8 cellular contexts compared by ENCODE assay signal in the genomic region with DNA sequence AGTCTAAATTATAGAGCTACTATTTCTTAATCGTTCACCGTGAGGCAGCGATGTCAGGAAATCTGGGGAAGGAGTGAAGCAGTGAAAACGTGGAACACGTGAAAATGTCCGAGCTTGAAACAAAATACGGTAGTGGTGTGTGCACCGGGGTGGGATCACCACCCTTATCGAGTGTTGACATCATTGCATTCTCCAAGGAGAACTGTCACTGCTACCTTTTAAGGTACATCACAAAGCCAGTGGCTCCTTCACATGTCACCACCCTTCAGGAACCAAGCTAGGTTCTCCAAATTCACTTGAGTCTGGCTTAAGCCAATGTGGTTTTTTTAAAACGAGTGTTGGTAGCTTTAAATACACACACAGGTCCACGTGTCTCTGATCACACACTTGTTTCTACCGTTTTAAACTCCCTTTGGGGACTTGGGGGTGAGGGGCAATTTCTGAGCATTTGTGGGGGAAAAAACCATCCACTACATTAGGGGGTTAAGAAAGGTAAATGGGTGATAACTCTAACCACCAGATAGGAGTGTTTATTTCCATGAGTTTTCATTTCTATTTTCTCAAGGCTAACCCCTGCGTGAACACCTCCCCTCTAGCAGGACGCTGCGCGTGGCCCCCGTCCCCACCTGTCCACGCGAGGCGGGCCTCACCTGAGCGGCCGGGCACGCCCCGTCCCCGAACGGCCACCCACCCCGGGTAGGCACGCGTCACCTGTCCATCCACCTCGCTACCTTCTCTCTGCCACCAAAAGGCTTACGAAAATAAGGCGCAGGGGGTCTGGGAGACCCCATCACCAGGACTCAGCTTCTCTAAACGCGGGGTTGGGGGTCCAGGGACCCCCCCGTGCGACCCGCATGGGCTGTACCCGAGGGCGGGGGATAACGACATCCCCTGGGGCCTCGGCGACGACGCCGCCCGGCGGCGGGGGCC. TPM values are rescaled to one million over a fixed set of nuclear protein-coding genes. Genes with fewer than 3 reads are reported as not detected.
A peak's percentile ranks its signal among the peaks of the same experiment; 100 is the strongest.
DNase-seq lines count a peak whose midpoint lies in the region; ATAC-seq and TF ChIP-seq lines count a peak whose summit lies in the region.

No MANE protein-coding gene starts in this region.

- H3K4me3 Mint-ChIP-seq in stimulated activated memory B cell treated with anti-CD40 and anti-IgM and Interleukin-4, amounts not matched to agents 10 μg/mL and 1 μg/mL and 100 μg/mL, for 72 hours = peak overlapping the region; percentile 81

- no peaks in the 10 kb centered on the region for H3K27me3 Mint-ChIP-seq in stimulated activated memory B cell treated with anti-CD40 and anti-IgM and Interleukin-4, amounts not matched to agents 10 μg/mL and 1 μg/mL and 100 μg/mL, for 72 hours

- H3K9me3 Mint-ChIP-seq in stimulated activated memory B cell treated with anti-CD40 and anti-IgM and Interleukin-4, amounts not matched to agents 10 μg/mL and 1 μg/mL and 100 μg/mL, for 72 hours = no peaks in the 10 kb centered on the region

- H3K36me3 ChIP-seq in H7 (replicated peaks; ENCODE audit: control insufficient read depth, insufficient read depth, low read length) = no peaks in the 10 kb centered on the region
- H3K36me3 ChIP-seq in left lung = no peaks in the 10 kb centered on the region

- peaks cover 24% of the 10 kb centered on the region for H3K36me3 Mint-ChIP-seq in stimulated activated memory B cell treated with anti-CD40 and anti-IgM and Interleukin-4, amounts not matched to agents 10 μg/mL and 1 μg/mL and 100 μg/mL, for 72 hours

- intact Hi-C loops in left lung (cut with DNase I) = no loop called here

- H3K27ac ChIP-seq in left lung = no peak overlapping the region

- H3K27ac Mint-ChIP-seq in stimulated activated memory B cell treated with anti-CD40 and anti-IgM and Interleukin-4, amounts not matched to agents 10 μg/mL and 1 μg/mL and 100 μg/mL, for 72 hours = peak overlapping the region; percentile 92

- H3K4me3 ChIP-seq in GM12875 (ENCODE audit: low read depth, low read length) = peak overlapping the region; percentile 87
- peak overlapping the region; percentile 74 for H3K4me3 ChIP-seq in H7 (ENCODE audit: insufficient read depth, low read depth, low read length)
- H3K4me3 ChIP-seq in left lung = peak overlapping the region; percentile 67 to 70

- peaks cover 0 to 11% of the 10 kb centered on the region in 2 donors for H3K4me1 ChIP-seq in left lung

- peaks cover 49% of the 10 kb centered on the region for H3K4me1 Mint-ChIP-seq in stimulated activated memory B cell treated with anti-CD40 and anti-IgM and Interleukin-4, amounts not matched to agents 10 μg/mL and 1 μg/mL and 100 μg/mL, for 72 hours

- DNase-seq in H7 (no peak), LoVo (ENCODE audit: low spot score) (peak; percentile 41), UCSD-AML1 (lab: John Stamatoyannopoulos, UW; ENCODE audit: unreplicated experiment) (peak; percentile 47), cerebellum (ENCODE audit: low spot score) (peak; percentile 38), left lung (no peak), 8988T (no peak)

- peak; percentile 54 for ATAC-seq in left lung
- ATAC-seq in stimulated activated memory B cell treated with anti-CD40 and anti-IgM and Interleukin-4, amounts not matched to agents 10 μg/mL and 1 μg/mL and 100 μg/mL, for 72 hours = peak; percentile 64

- no peaks in the 10 kb centered on the region for H3K9me3 ChIP-seq in left lung

- H3K27me3 ChIP-seq in H7 (ENCODE audit: control insufficient read depth, insufficient read depth, low read length) (no peaks in the 10 kb centered on the region), left lung (no peaks in the 10 kb centered on the region)

- TF ChIP-seq CTCF in GM12875 (IDR thresholded peaks at IDR 0.05; ENCODE audit: borderline replicate concordance, insufficient read depth, low read depth, low read length) (no peak), left lung (IDR thresholded peaks at IDR 0.05) (no peak)

RNA-seq across cellular contexts. Expression of a gene that starts 1.0 kb away (rescaled TPM):
- 6.7 and 8.4 TPM in 2 replicates for total RNA-seq in H7 (2014; rRNA removed; shearing (Covaris generic))
- total RNA-seq in cerebellum (8.2 TPM), left lung (1 to 10 TPM; 6.2 to 7.8 TPM)

Comparison
In these comparisons a context has a peak if more than half of its experiments do, and no peak if none do; other contexts are left out.
1. DNase-seq: peak in LoVo (single experiment), UCSD-AML1 (single experiment) and cerebellum (single experiment); none in H7 (single experiment), left lung (0 of 2) and 8988T (single experiment).
2. Peak in every context shown above with its lines, with median percentiles within 50 percentile points of each other: H3K4me3 ChIP-seq.